ENCODE assay signal across 8 cellular contexts in genomic region chr4:148353571-148353970, GRCh38.
"Had no signal": no experiment of that assay in that cellular context is flagged by ENCODE, and none has a peak within 500 bp of the region (broad histone marks: within the 10 kb centered on the region; RNA-seq: fewer than 3 reads in every experiment).

No MANE protein-coding gene starts in this region.

- FAIRE-seq: HepG2, HTR-8/SVneo, K562 had no signal

- H3K9me3 Mint-ChIP-seq: IgD-negative memory B cell had no signal

- ATAC-seq: HepG2, K562 had no signal

- H3K4me3 ChIP-seq: K562 had no signal

- DNase-seq: IMR-90, KBM-7, KG1 had no signal

- H3K27ac ChIP-seq: HL-60 had no signal

- H3K27me3 Mint-ChIP-seq: IgD-negative memory B cell had no signal

- H3K27ac Mint-ChIP-seq: IgD-negative memory B cell had no signal

- H3K4me3 Mint-ChIP-seq: IgD-negative memory B cell had no signal
